Comparison of ENCODE assay signal across 13 cellular contexts in the genomic region with DNA sequence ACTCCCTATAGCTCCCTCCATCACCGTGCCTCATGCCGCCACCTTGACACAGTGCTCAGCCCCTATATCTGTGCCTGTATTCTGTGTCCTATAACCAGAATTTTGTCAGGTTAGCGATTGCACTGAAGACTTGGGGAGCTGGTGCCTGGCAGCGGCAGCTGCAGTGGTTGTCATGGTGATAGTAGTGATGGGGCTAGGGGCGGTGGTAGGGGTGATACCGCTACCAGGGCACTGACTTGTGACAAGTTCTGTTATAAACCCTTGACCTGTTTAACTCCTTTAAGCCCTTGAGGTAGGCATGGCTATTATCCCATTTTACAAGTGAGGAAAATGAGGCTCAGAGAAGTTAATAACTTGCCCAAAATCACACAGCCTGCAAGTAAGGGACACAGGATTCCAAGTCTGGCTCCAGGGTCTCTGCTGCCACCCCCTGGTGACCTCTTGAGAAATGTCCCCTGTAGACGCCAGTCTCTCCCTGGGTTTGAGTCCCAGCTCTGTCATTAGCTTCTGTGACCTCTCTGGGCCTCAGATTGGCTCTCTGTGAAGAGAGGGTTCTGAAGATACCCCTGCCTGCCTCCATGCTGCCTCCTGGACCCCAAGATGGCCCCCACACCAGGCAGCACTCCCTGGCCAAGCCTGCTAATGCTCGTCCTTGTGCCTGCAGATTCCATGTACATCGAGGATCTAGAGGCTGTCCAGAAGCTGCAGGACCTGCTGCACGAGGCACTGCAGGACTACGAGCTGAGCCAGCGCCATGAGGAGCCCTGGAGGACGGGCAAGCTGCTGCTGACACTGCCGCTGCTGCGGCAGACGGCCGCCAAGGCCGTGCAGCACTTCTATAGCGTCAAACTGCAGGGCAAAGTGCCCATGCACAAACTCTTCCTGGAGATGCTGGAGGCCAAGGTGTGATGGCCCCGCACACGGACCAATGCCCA.
DNase-seq lines count a peak whose midpoint lies in the region; ATAC-seq and TF ChIP-seq lines count a peak whose summit lies in the region.
"Had no signal": no experiment of that assay in that cellular context is flagged by ENCODE, and none has a peak within 500 bp of the region (broad histone marks: within the 10 kb centered on the region; RNA-seq: fewer than 3 reads in every experiment).

No MANE protein-coding gene starts in this region.

- H3K4me3 ChIP-seq in DND-41 (ENCODE audit: low read depth in 1 of 2, low read length in 2 of 2) (no peak overlapping the region), OCI-LY1 (ENCODE audit: low read depth, low read length, poor library complexity, severe bottlenecking) (no peak overlapping the region), adrenal gland (no peak overlapping the region)
- H3K4me3 ChIP-seq: breast epithelium, prostate gland had no signal

- H3K4me1 ChIP-seq in DND-41 (ENCODE audit: insufficient read depth, low read length) (no peaks in the 10 kb centered on the region), OCI-LY1 (ENCODE audit: insufficient read depth, low read length, severe bottlenecking) (no peaks in the 10 kb centered on the region), adrenal gland (replicated peaks in 1 of 2) (no peaks in the 10 kb centered on the region)
- H3K4me1 ChIP-seq: breast epithelium, prostate gland had no signal

- DNase-seq in DND-41: peak; percentile 11
- DNase-seq in GM13977 (ENCODE audit: low spot score): no peak
- DNase-seq in left kidney (ENCODE audit: low read depth, low spot score): peak; percentile 40
- DNase-seq in adrenal gland: no peak
- DNase-seq in HFFc6: no peak
- no peak for DNase-seq in activated gamma-delta T cell treated with Interleukin-2 at 50 U/mL for 16 hours
- DNase-seq: activated CD4-positive, alpha-beta T cell treated with anti-CD3 and anti-CD28 coated beads for 1 hour; stimulated activated naive CD8-positive, alpha-beta T cell treated with anti-CD3 and anti-CD28 coated beads, Interleukin-15, Interleukin-2, amounts not matched to agents 100 U/mL and 50 U/mL, for 24 hours had no signal

- H3K27me3 ChIP-seq in DND-41 (ENCODE audit: insufficient read depth, low read length, poor library complexity) (peaks cover 9% of the 10 kb centered on the region), OCI-LY1 (ENCODE audit: insufficient read depth, low read length) (no peaks in the 10 kb centered on the region; the same call in 1 of the 2 replicates), adrenal gland (peaks cover 5% of the 10 kb centered on the region)
- H3K27me3 ChIP-seq: breast epithelium had no signal

- H3K4me1 Mint-ChIP-seq in HFFc6 (ENCODE audit: low read depth): peaks cover 15% of the 10 kb centered on the region
- H3K4me1 Mint-ChIP-seq: activated T-helper 17 cell treated with anti-CD3 and anti-CD28 coated beads, Interleukin-2, amount 50 U/mL, for 72 hours had no signal

- TF ChIP-seq CTCF in DND-41 (IDR thresholded peaks at IDR 0.05; ENCODE audit: borderline replicate concordance, extremely low read depth, low read length, poor library complexity, severe bottlenecking) (peak; percentile 37), GM13977 (IDR thresholded peaks at IDR 0.05; ENCODE audit: extremely low read depth, insufficient read depth, missing control alignments) (peak; percentile 22), OCI-LY1 (IDR thresholded peaks at IDR 0.05; ENCODE audit: low read length) (peak; percentile 39; the same call in 1 of the 2 replicates), adrenal gland (IDR thresholded peaks at IDR 0.05) (no peak), HFFc6 (IDR thresholded peaks at IDR 0.05) (no peak)

- peaks cover 11% of the 10 kb centered on the region for H3K27me3 Mint-ChIP-seq in HFFc6 (ENCODE audit: insufficient read depth)

- no peak overlapping the region for H3K27ac Mint-ChIP-seq in HFFc6
- H3K27ac Mint-ChIP-seq: activated T-helper 17 cell treated with anti-CD3 and anti-CD28 coated beads, Interleukin-2, amount 50 U/mL, for 72 hours; memory B cell had no signal

- intact Hi-C loops in adrenal gland (cut with DNase I): no loop called here

- H3K79me2 ChIP-seq in DND-41 (ENCODE audit: insufficient read depth, low read length) (no peaks in the 10 kb centered on the region), OCI-LY1 (ENCODE audit: insufficient read depth, low read length) (no peaks in the 10 kb centered on the region)

- H4K20me1 ChIP-seq in DND-41 (ENCODE audit: insufficient read depth, low read length): no peaks in the 10 kb centered on the region
- H4K20me1 ChIP-seq in OCI-LY1 (ENCODE audit: insufficient read depth, low read length): no peaks in the 10 kb centered on the region

- no peaks in the 10 kb centered on the region for H3K9me3 Mint-ChIP-seq in HFFc6
- H3K9me3 Mint-ChIP-seq: activated T-helper 17 cell treated with anti-CD3 and anti-CD28 coated beads, Interleukin-2, amount 50 U/mL, for 72 hours; memory B cell had no signal

- H3K4me2 ChIP-seq in DND-41 (ENCODE audit: insufficient read depth, low read length) (no peak overlapping the region), OCI-LY1 (ENCODE audit: low read length) (no peak overlapping the region)

- no peak overlapping the region for H3K4me3 Mint-ChIP-seq in HFFc6
- H3K4me3 Mint-ChIP-seq: activated T-helper 17 cell treated with anti-CD3 and anti-CD28 coated beads, Interleukin-2, amount 50 U/mL, for 72 hours; memory B cell had no signal

- no peak for TF ChIP-seq POLR2A in adrenal gland (IDR thresholded peaks at IDR 0.05)

- no peaks in the 10 kb centered on the region for H3K9me2 ChIP-seq in OCI-LY1 (ENCODE audit: low read depth, low read length)

- no peaks in the 10 kb centered on the region for H3K36me3 Mint-ChIP-seq in HFFc6 (ENCODE audit: low read depth)
- H3K36me3 Mint-ChIP-seq: memory B cell had no signal

- H3K27ac ChIP-seq in DND-41 (ENCODE audit: low read length) (no peak overlapping the region), OCI-LY1 (ENCODE audit: low read depth, low read length, poor library complexity, severe bottlenecking) (no peak overlapping the region), adrenal gland (no peak overlapping the region)
- H3K27ac ChIP-seq: breast epithelium, prostate gland had no signal

- ATAC-seq in DND-41 (ENCODE audit: insufficient read depth, low read depth): no peak; the same call in 2 of the 3 replicates
- ATAC-seq: activated T-helper 17 cell treated with anti-CD3 and anti-CD28 coated beads, Interleukin-2, amount 50 U/mL, for 72 hours; stimulated activated naive CD8-positive, alpha-beta T cell treated with anti-CD3 and anti-CD28 coated beads, Interleukin-15, Interleukin-2, amounts not matched to agents 100 U/mL and 50 U/mL, for 24 hours had no signal

- no peak overlapping the region for H3K9ac ChIP-seq in DND-41 (ENCODE audit: low read depth, low read length)
- H3K9ac ChIP-seq in OCI-LY1 (ENCODE audit: low read length): no peak overlapping the region

- no peak overlapping the region for H2AFZ ChIP-seq in DND-41 (ENCODE audit: low read depth, low read length)
- H2AFZ ChIP-seq in OCI-LY1 (ENCODE audit: low read length): no peak overlapping the region

- in situ Hi-C loops in GM13977 (cut with MboI; ENCODE audit: low pct_unique_long_range_greater_than_20kb, low sequenced_read_pairs, unreplicated experiment): no loop called here

- H3K36me3 ChIP-seq in DND-41 (ENCODE audit: insufficient read depth, low read length) (no peaks in the 10 kb centered on the region), OCI-LY1 (ENCODE audit: insufficient read depth, low read length) (no peaks in the 10 kb centered on the region), adrenal gland (replicated peaks in 1 of 2) (no peaks in the 10 kb centered on the region)
- H3K36me3 ChIP-seq: breast epithelium, prostate gland had no signal

- H3K9me3 ChIP-seq in DND-41 (ENCODE audit: insufficient read depth, low read length, severe bottlenecking) (no peaks in the 10 kb centered on the region), OCI-LY1 (ENCODE audit: low read length) (no peaks in the 10 kb centered on the region), adrenal gland (replicated peaks in 1 of 3) (no peaks in the 10 kb centered on the region)
- H3K9me3 ChIP-seq: breast epithelium, prostate gland had no signal

- no peaks in the 10 kb centered on the region for H3F3A ChIP-seq in OCI-LY1 (ENCODE audit: insufficient read depth, low read length)

- WGBS in adrenal gland, 4 donors: 78 to 91% (median 81%) methylated on average over 8 to 21 of the region's 21 CpGs

Comparison
In these comparisons a context has a peak if more than half of its experiments do, and no peak if none do; other contexts are left out.
1. DNase-seq: peak in DND-41 (single experiment) and left kidney (single experiment); none in GM13977 (single experiment), adrenal gland (0 of 7), HFFc6 (single experiment) and activated gamma-delta T cell treated with Interleukin-2 at 50 U/mL for 16 hours (single experiment).
2. CTCF ChIP-seq: peak in DND-41 (single experiment), GM13977 (single experiment) and OCI-LY1 (single experiment); none in adrenal gland (0 of 6) and HFFc6 (single experiment).